ENCODE assay signal across 26 cellular contexts in the genomic region with DNA sequence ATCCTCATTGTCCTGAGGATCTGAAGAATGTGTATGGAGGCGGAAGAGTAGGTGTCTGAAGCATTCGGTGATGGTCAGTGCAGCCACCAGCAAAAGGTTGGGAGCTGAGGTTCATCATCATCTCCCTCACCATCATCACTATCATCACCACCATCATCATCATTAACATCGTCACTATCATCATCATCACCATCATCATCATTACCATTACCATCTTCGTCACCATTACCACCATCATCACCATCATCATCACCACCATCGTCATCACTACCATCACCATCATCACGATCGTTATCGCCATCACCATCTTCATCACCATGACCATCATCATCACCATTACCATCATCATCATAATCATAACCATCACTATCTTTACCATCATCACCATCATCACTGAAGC.
"Had no signal": no experiment of that assay in that cellular context is flagged by ENCODE, and none has a peak within 500 bp of the region (broad histone marks: within the 10 kb centered on the region; RNA-seq: fewer than 3 reads in every experiment).

No MANE protein-coding gene starts in this region.

- H3K36me3 Mint-ChIP-seq: memory B cell had no signal

- H3K27ac ChIP-seq: colonic mucosa, epithelial cell of prostate, esophagus squamous epithelium, gastrocnemius medialis, heart right ventricle, left lung, lower lobe of right lung had no signal

- H3K4me3 ChIP-seq: colonic mucosa, esophagus squamous epithelium, gastrocnemius medialis, heart right ventricle, left lung, lower lobe of right lung had no signal

- H3K27me3 Mint-ChIP-seq: dendritic cell treated with granulocyte-macrophage colony-stimulating factor and Interleukin-4, amounts not matched to agents 40 ng/mL and 50 ng/mL, for 4 days; effector memory CD8-positive, alpha-beta T cell had no signal

- H3K27ac Mint-ChIP-seq: dendritic cell treated with granulocyte-macrophage colony-stimulating factor and Interleukin-4, amounts not matched to agents 40 ng/mL and 50 ng/mL, for 4 days; effector memory CD8-positive, alpha-beta T cell; endodermal cell; memory B cell had no signal

- FAIRE-seq: endometrium, islet of Langerhans, keratinocyte had no signal

- H3K4me1 Mint-ChIP-seq: memory B cell had no signal

- H3K9me3 ChIP-seq: colonic mucosa, esophagus squamous epithelium, gastrocnemius medialis, left lung, lower lobe of right lung had no signal

- DNase-seq: colonic mucosa; cortex of kidney; effector CD8-positive, alpha-beta T cell; effector memory CD8-positive, alpha-beta T cell; endodermal cell; erythroblast; esophagus squamous epithelium; foreskin fibroblast; foreskin melanocyte; gastrocnemius medialis; glutamatergic neuron; head of caudate nucleus; heart right ventricle; hippocampal formation; left cardiac atrium; left lung; left ventricle myocardium superior; lower lobe of right lung; mesendoderm; midbrain had no signal

- H3K9me3 Mint-ChIP-seq: dendritic cell treated with granulocyte-macrophage colony-stimulating factor and Interleukin-4, amounts not matched to agents 40 ng/mL and 50 ng/mL, for 4 days; endodermal cell had no signal

- H3K4me1 ChIP-seq: colonic mucosa, esophagus squamous epithelium, gastrocnemius medialis, heart right ventricle, left lung, lower lobe of right lung had no signal

- H3K4me3 Mint-ChIP-seq: dendritic cell treated with granulocyte-macrophage colony-stimulating factor and Interleukin-4, amounts not matched to agents 40 ng/mL and 50 ng/mL, for 4 days; effector memory CD8-positive, alpha-beta T cell; endodermal cell; memory B cell had no signal

- H3K36me3 ChIP-seq: colonic mucosa, esophagus squamous epithelium, gastrocnemius medialis, heart right ventricle, left lung, lower lobe of right lung had no signal
